ENCODE assay signal across 14 cellular contexts in the genomic region with DNA sequence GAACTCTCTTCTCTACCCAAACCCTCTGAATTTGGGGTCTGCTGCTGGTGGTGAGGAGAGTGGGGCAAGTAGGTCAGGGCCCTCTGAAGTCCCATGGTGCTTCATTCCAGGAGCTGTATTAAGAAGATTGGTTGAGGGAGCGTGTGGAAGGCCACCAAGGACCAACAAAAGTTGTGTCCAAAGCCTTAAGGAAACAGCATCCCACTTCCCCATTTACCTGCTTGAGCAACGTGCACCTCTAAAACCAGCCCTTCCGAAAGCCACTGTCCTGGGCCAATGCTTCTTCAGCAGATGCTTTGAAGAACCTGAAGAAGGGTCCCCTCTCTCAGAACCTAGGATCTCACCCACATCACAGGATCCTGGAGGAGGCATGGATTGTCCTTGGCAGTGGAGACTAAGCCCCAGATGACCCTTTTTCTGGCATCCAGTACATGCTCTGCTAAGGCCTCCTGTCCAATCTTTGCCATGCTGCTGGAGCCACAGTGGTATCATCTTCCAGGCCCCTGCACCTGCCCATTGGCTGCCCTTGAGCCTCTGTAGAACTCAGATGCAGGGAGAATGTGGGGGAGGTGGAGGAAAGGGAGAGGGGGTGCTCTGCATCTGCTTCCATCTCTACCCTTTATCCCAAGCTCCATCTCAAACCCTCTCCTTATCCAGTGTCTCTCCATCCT. TPM values are rescaled to one million over a fixed set of nuclear protein-coding genes. Genes with fewer than 3 reads are reported as not detected.
A peak's percentile ranks its signal among the peaks of the same experiment; 100 is the strongest.
DNase-seq lines count a peak whose midpoint lies in the region; ATAC-seq and TF ChIP-seq lines count a peak whose summit lies in the region.
"Had no signal": no experiment of that assay in that cellular context is flagged by ENCODE, and none has a peak within 500 bp of the region (broad histone marks: within the 10 kb centered on the region; RNA-seq: fewer than 3 reads in every experiment).

No MANE protein-coding gene starts in this region.

- no peaks in the 10 kb centered on the region for H3K36me3 Mint-ChIP-seq in activated CD4-positive, alpha-beta T cell treated with anti-CD3 and anti-CD28 coated beads, Interleukin-2, amount 10 ng/mL, durations not matched to agents 7 days and 5 days (ENCODE audit: low read depth)

- no peak overlapping the region for H3K4me3 Mint-ChIP-seq in activated CD4-positive, alpha-beta T cell treated with anti-CD3 and anti-CD28 coated beads, Interleukin-2, amount 10 ng/mL, durations not matched to agents 7 days and 5 days

- WGBS in thyroid gland, 2 donors, result 91 to 98% methylated on average over 3 of the region's 3 CpGs

- no peak for ATAC-seq in GM18517 (IDR thresholded peaks at IDR 0.05; ENCODE audit: unreplicated experiment)
- ATAC-seq: A549 had no signal

- H3K27me3 ChIP-seq in colonic mucosa, result no peaks in the 10 kb centered on the region
- no peaks in the 10 kb centered on the region for H3K27me3 ChIP-seq in thyroid gland

- H3K36me3 ChIP-seq in colonic mucosa, result no peaks in the 10 kb centered on the region
- no peaks in the 10 kb centered on the region for H3K36me3 ChIP-seq in thyroid gland
- H3K36me3 ChIP-seq: WERI-Rb-1 had no signal

- TF ChIP-seq POLR2A in thyroid gland (IDR thresholded peaks at IDR 0.05), result no peak

- intact Hi-C loops in colonic mucosa (cut with DNase I) (no loop called here), thyroid gland (cut with DNase I) (no loop called here)

- peak overlapping the region; percentile 27 for H3K27ac Mint-ChIP-seq in activated CD4-positive, alpha-beta T cell treated with anti-CD3 and anti-CD28 coated beads, Interleukin-2, amount 10 ng/mL, durations not matched to agents 7 days and 5 days

- H3K4me1 Mint-ChIP-seq in activated CD4-positive, alpha-beta T cell treated with anti-CD3 and anti-CD28 coated beads, Interleukin-2, amount 10 ng/mL, durations not matched to agents 7 days and 5 days, result peaks cover 87% of the 10 kb centered on the region

- CTCF ChIA-PET in activated CD4-positive, alpha-beta T cell treated with anti-CD3 and anti-CD28 coated beads, Interleukin-2, amount 10 ng/mL, durations not matched to agents 7 days and 5 days (lab: Charles Lee), result interaction anchor here (0.7 kb wide), 1 partner anchor 31 kb away, joined by 3 read pairs; no protein-coding TSS in a partner anchor

- no peak for TF ChIP-seq CTCF in colonic mucosa (IDR thresholded peaks at IDR 0.05)
- no peak for TF ChIP-seq CTCF in thyroid gland (IDR thresholded peaks at IDR 0.05)

- POLR2A ChIA-PET in activated CD4-positive, alpha-beta T cell treated with anti-CD3 and anti-CD28 coated beads, Interleukin-2, amount 10 ng/mL, durations not matched to agents 7 days and 5 days (lab: Charles Lee), result interaction anchor here (0.5 kb wide), 1 partner anchor 22 kb away, joined by 4 read pairs; no protein-coding TSS in a partner anchor

- peaks cover 3% of the 10 kb centered on the region for H3K27me3 Mint-ChIP-seq in activated CD4-positive, alpha-beta T cell treated with anti-CD3 and anti-CD28 coated beads, Interleukin-2, amount 10 ng/mL, durations not matched to agents 7 days and 5 days

- H3K9ac ChIP-seq in colonic mucosa (ENCODE audit: low read depth in 2 of 2, low read length in 2 of 2), result peak overlapping the region; percentile 35 to 37

- no peak for DNase-seq in activated CD4-positive, alpha-beta T cell treated with anti-CD3 and anti-CD28 coated beads, Interleukin-2, amount 10 ng/mL, durations not matched to agents 7 days and 5 days
- DNase-seq in activated CD4-positive, alpha-beta T cell treated with anti-CD3 and anti-CD28 coated beads for 4 hours, result no peak
- no peak for DNase-seq in colonic mucosa
- DNase-seq in myocyte (ENCODE audit: low read depth), result peak; percentile 86
- DNase-seq in thyroid gland, result no peak
- no peak for DNase-seq in nucleus accumbens (lab: John Stamatoyannopoulos, UW)
- DNase-seq in SKM-1 treated with dmso at 0.1 percent for 144 hours (lab: John Stamatoyannopoulos, UW; ENCODE audit: unreplicated experiment), result no peak
- DNase-seq: activated effector memory CD4-positive, alpha-beta T cell treated with anti-CD3 and anti-CD28 coated beads, Interleukin-2, amount 50 U/mL, for 16 hours; effector CD4-positive, alpha-beta T cell; NCI-H1694 treated with DMSO at 0.1 percent for 48 hours; stimulated activated CD8-positive, alpha-beta memory T cell treated with anti-CD3 and anti-CD28 coated beads, Interleukin-4, amount 100 ng/mL, for 48 hours had no signal

- H3K27ac ChIP-seq in colonic mucosa, result peak overlapping the region; percentile 93
- peak overlapping the region in 2 of 3 donors; percentile 93 to 94 for H3K27ac ChIP-seq in thyroid gland
- H3K27ac ChIP-seq: A549, WERI-Rb-1 had no signal

- H3K9me3 ChIP-seq in colonic mucosa (no peaks in the 10 kb centered on the region), thyroid gland (no peaks in the 10 kb centered on the region)
- H3K9me3 ChIP-seq: A549 had no signal

- H3K4me3 ChIP-seq in colonic mucosa (no peak overlapping the region), thyroid gland (replicated peaks in 1 of 3) (no peak overlapping the region)
- H3K4me3 ChIP-seq: A549 had no signal

- peaks cover 48% of the 10 kb centered on the region for H3K4me1 ChIP-seq in colonic mucosa
- peaks cover 41 to 93% of the 10 kb centered on the region in 2 donors for H3K4me1 ChIP-seq in thyroid gland

- no peaks in the 10 kb centered on the region for H3K9me3 Mint-ChIP-seq in activated CD4-positive, alpha-beta T cell treated with anti-CD3 and anti-CD28 coated beads, Interleukin-2, amount 10 ng/mL, durations not matched to agents 7 days and 5 days

RNA-seq across cellular contexts. Expression of gene NR1D1, which starts 5.8 kb away (rescaled TPM):
- total RNA-seq in activated CD4-positive, alpha-beta T cell treated with anti-CD3 and anti-CD28 coated beads, Interleukin-2, amount 10 ng/mL, durations not matched to agents 7 days and 5 days, result 1 to 10 TPM; 5.5 to 5.8 TPM
- total RNA-seq in colonic mucosa (10 to 100 TPM in 1 of 2 donors, 1 to 10 TPM in 1; 4.8 to 18.8 TPM), myocyte (9.5 and 10.8 TPM in 2 replicates), thyroid gland (1 to 10 TPM; 3.4 to 9.9 (median 5.1) TPM)
- polyA plus RNA-seq in myocyte (2012), result 12.4 TPM

RNA-seq across cellular contexts. Expression of gene MSL1, which starts 15.5 kb away (rescaled TPM):
- 10 to 100 TPM; 95.4 to 97.1 TPM for total RNA-seq in activated CD4-positive, alpha-beta T cell treated with anti-CD3 and anti-CD28 coated beads, Interleukin-2, amount 10 ng/mL, durations not matched to agents 7 days and 5 days
- total RNA-seq in colonic mucosa (10 to 100 TPM; 77.0 to 81.0 TPM), myocyte (104 and 111 TPM in 2 replicates), thyroid gland (100 to 1,000 TPM in 1 of 4 donors, 10 to 100 TPM in 3; 69.9 to 101 (median 80.4) TPM)
- 60.2 TPM for polyA plus RNA-seq in myocyte (2012)

RNA-seq across cellular contexts. Expression of gene CASC3, which starts 34.1 kb away (rescaled TPM):
- 10 to 100 TPM; 84.8 to 89.2 TPM for total RNA-seq in activated CD4-positive, alpha-beta T cell treated with anti-CD3 and anti-CD28 coated beads, Interleukin-2, amount 10 ng/mL, durations not matched to agents 7 days and 5 days
- 10 to 100 TPM; 53.8 to 55.3 TPM for total RNA-seq in colonic mucosa
- 35.0 and 49.0 TPM in 2 replicates for total RNA-seq in myocyte
- polyA plus RNA-seq in myocyte (2012), result 32.6 TPM
- total RNA-seq in thyroid gland, result 100 to 1,000 TPM in 1 of 4 donors, 10 to 100 TPM in 3; 88.2 to 103 (median 95.5) TPM

RNA-seq across cellular contexts. Expression of gene THRA, which starts 43.5 kb away (rescaled TPM):
- 1 to 10 TPM; 8.6 to 9.1 TPM for total RNA-seq in activated CD4-positive, alpha-beta T cell treated with anti-CD3 and anti-CD28 coated beads, Interleukin-2, amount 10 ng/mL, durations not matched to agents 7 days and 5 days
- total RNA-seq in colonic mucosa, result 10 to 100 TPM; 40.3 to 44.5 TPM
- 52.5 and 61.1 TPM in 2 replicates for total RNA-seq in myocyte
- polyA plus RNA-seq in myocyte (2012), result 38.9 TPM
- 10 to 100 TPM; 34.0 to 52.9 (median 44.8) TPM for total RNA-seq in thyroid gland

RNA-seq across cellular contexts. Expression of gene MED24, which starts 52.0 kb away (rescaled TPM):
- total RNA-seq in activated CD4-positive, alpha-beta T cell treated with anti-CD3 and anti-CD28 coated beads, Interleukin-2, amount 10 ng/mL, durations not matched to agents 7 days and 5 days, result 100 to 1,000 TPM in 1 of 2 experiments, 10 to 100 TPM in 1; 92.1 to 102 TPM
- total RNA-seq in colonic mucosa, result 100 to 1,000 TPM in 1 of 2 donors, 10 to 100 TPM in 1; 80.1 to 111 TPM
- 88.7 and 90.0 TPM in 2 replicates for total RNA-seq in myocyte
- polyA plus RNA-seq in myocyte (2012), result 61.5 TPM
- 10 to 100 TPM; 37.1 to 68.4 (median 56.6) TPM for total RNA-seq in thyroid gland
